9 cellular contexts compared by ENCODE assay signal in the genomic region with DNA sequence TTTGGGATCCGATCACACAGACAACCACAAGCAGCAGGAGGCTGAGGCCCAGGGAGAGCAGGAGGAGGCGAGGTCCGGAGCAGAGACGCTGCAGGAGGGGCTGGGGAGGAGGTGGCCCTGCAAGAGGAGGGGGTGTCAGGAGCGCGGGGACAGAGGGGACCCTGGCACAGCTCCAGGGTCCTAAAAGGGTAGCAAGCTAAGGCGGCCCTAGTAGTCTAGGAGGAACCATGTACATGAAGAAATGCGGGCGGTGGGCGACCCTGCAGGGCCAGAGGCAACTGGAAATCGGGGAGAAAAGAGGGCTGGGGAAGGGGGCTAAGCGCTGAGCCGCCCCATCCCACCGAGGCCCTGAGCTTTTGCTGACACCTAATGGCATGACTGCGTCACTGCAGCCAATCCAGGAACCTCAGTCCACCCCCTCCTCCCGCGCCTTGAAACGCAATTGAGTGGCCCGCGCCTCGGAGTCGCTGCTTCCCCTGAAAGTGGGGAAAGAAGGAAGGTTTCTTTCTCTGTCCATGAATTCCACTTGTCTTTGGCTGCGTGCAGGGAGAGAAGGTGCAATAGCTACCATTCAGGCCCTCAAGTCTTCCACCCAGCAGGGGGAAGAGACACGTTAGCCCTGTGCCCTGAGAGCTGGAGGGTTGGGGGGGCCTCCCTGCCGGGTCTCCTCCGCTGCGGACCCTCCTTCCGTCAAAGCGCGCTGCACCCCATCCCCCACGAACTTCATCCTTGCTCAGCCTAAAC. TPM values are rescaled to one million over a fixed set of nuclear protein-coding genes. Genes with fewer than 3 reads are reported as not detected.
A peak's percentile ranks its signal among the peaks of the same experiment; 100 is the strongest.
DNase-seq lines count a peak whose midpoint lies in the region; ATAC-seq and TF ChIP-seq lines count a peak whose summit lies in the region.
"Had no signal": no experiment of that assay in that cellular context is flagged by ENCODE, and none has a peak within 500 bp of the region (broad histone marks: within the 10 kb centered on the region; RNA-seq: fewer than 3 reads in every experiment).

No MANE protein-coding gene starts in this region.

- H4K20me1 ChIP-seq in SU-DHL-6 (ENCODE audit: low read depth, low read length) = no peaks in the 10 kb centered on the region

- no peak overlapping the region for H3K4me2 ChIP-seq in SU-DHL-6 (ENCODE audit: low read depth, low read length, poor library complexity, severe bottlenecking)

- peaks cover 11% of the 10 kb centered on the region for H3K4me1 Mint-ChIP-seq in activated naive CD8-positive, alpha-beta T cell treated with anti-CD3 and anti-CD28 coated beads, Interleukin-2, amount 50 U/mL, for 24 hours

- H3K27ac ChIP-seq in SU-DHL-6 (ENCODE audit: low read depth, low read length) (no peak overlapping the region), heart left ventricle (peak overlapping the region in 1 of 12 donors; percentile 24), tibial artery (no peak overlapping the region)
- H3K27ac ChIP-seq: epithelial cell of prostate had no signal

- no peaks in the 10 kb centered on the region for H3F3A ChIP-seq in SU-DHL-6 (ENCODE audit: insufficient read depth)

- 2 to 3% (median 3%) methylated on average over 22 to 31 of the region's 31 CpGs for WGBS in heart left ventricle, 4 donors

- H3K4me3 ChIP-seq in SU-DHL-6 (ENCODE audit: insufficient read depth, low read length, poor library complexity, severe bottlenecking) (no peak overlapping the region), heart left ventricle (peak overlapping the region in 11 of 12 donors; percentile 15 to 56 (median 46)), tibial artery (peak overlapping the region in 1 of 2 donors; percentile 15)

- H3K9me3 Mint-ChIP-seq in activated naive CD8-positive, alpha-beta T cell treated with anti-CD3 and anti-CD28 coated beads, Interleukin-2, amount 50 U/mL, for 24 hours = no peaks in the 10 kb centered on the region

- H3K9me2 ChIP-seq in SU-DHL-6 (replicated peaks; ENCODE audit: insufficient read depth, low read length) = no peaks in the 10 kb centered on the region

- intact Hi-C loops in heart left ventricle (cut with DNase I) (loop anchor here in 8 of 10 donors (1.0 to 5.0 kb wide), 6 partner anchors 41 to 130 kb away; no protein-coding TSS in a partner anchor), tibial artery (cut with DNase I; ENCODE audit: low total_unique reads) (no loop called here)

- H3K27me3 ChIP-seq in SU-DHL-6 (ENCODE audit: low read length) (no peaks in the 10 kb centered on the region), heart left ventricle (peaks cover 0 to 23% (median 17%) of the 10 kb centered on the region in 9 donors), tibial artery (peaks cover 0 to 64% of the 10 kb centered on the region in 2 donors)

- no peaks in the 10 kb centered on the region for H3K36me3 ChIP-seq in SU-DHL-6 (ENCODE audit: low read length)
- H3K36me3 ChIP-seq in heart left ventricle = no peaks in the 10 kb centered on the region
- H3K36me3 ChIP-seq in tibial artery = no peaks in the 10 kb centered on the region

- no peak overlapping the region for H3K9ac ChIP-seq in SU-DHL-6 (ENCODE audit: low read length)

- peak; percentile 64 for ATAC-seq in activated naive CD8-positive, alpha-beta T cell treated with anti-CD3 and anti-CD28 coated beads, Interleukin-2, amount 50 U/mL, for 24 hours
- ATAC-seq in heart left ventricle (peak; percentile 69 to 84 (median 74)), GM18907 (IDR thresholded peaks at IDR 0.05; ENCODE audit: unreplicated experiment) (no peak)

- peak overlapping the region; percentile 66 for H3K4me3 Mint-ChIP-seq in activated naive CD8-positive, alpha-beta T cell treated with anti-CD3 and anti-CD28 coated beads, Interleukin-2, amount 50 U/mL, for 24 hours

- peak overlapping the region; percentile 25 for H2AFZ ChIP-seq in SU-DHL-6 (ENCODE audit: low read depth, low read length, severe bottlenecking)

- peak; percentile 66 for DNase-seq in DMS53 treated with DMSO at 0.1 percent for 48 hours (lab: John Stamatoyannopoulos, UW; ENCODE audit: unreplicated experiment)
- DNase-seq in activated naive CD8-positive, alpha-beta T cell treated with anti-CD3 and anti-CD28 coated beads, Interleukin-2, amount 50 U/mL, for 24 hours = peak; percentile 66
- DNase-seq in heart left ventricle = peak in 4 of 5 donors; percentile 57 to 70 (median 66)
- DNase-seq in pons (ENCODE audit: low spot score) = peak; percentile 47
- DNase-seq in tibial artery = peak; percentile 45 to 74

- H3K27me3 Mint-ChIP-seq in activated naive CD8-positive, alpha-beta T cell treated with anti-CD3 and anti-CD28 coated beads, Interleukin-2, amount 50 U/mL, for 24 hours = peaks cover 12% of the 10 kb centered on the region

- TF ChIP-seq CTCF in LNCAP (IDR thresholded peaks at IDR 0.05) = peak; percentile 96
- peak; percentile 45 for TF ChIP-seq CTCF in SU-DHL-6 (IDR thresholded peaks at IDR 0.05; ENCODE audit: insufficient read depth, low read length, poor library complexity, severe bottlenecking)
- peak; percentile 76 to 92 (median 84) for TF ChIP-seq CTCF in heart left ventricle (IDR thresholded peaks at IDR 0.05)
- TF ChIP-seq CTCF in tibial artery (IDR thresholded peaks at IDR 0.05) = peak; percentile 56 to 86

- peak overlapping the region; percentile 11 for H3K27ac Mint-ChIP-seq in activated naive CD8-positive, alpha-beta T cell treated with anti-CD3 and anti-CD28 coated beads, Interleukin-2, amount 50 U/mL, for 24 hours

- no peak for TF ChIP-seq POLR2A in heart left ventricle (IDR thresholded peaks at IDR 0.05)

- no peaks in the 10 kb centered on the region for H3K79me2 ChIP-seq in SU-DHL-6 (ENCODE audit: insufficient read depth, low read length)

- H3K4me1 ChIP-seq in heart left ventricle (peaks cover 0 to 30% (median 12%) of the 10 kb centered on the region in 12 donors), tibial artery (peaks cover 0 to 15% (median 12%) of the 10 kb centered on the region in 4 donors)

- H3K9me3 ChIP-seq in SU-DHL-6 (ENCODE audit: insufficient read depth, low read length) = peaks cover 5% of the 10 kb centered on the region; the same call in 1 of the 2 replicates
- no peaks in the 10 kb centered on the region for H3K9me3 ChIP-seq in heart left ventricle
- H3K9me3 ChIP-seq in tibial artery = no peaks in the 10 kb centered on the region

- no peaks in the 10 kb centered on the region for H3K36me3 Mint-ChIP-seq in activated naive CD8-positive, alpha-beta T cell treated with anti-CD3 and anti-CD28 coated beads, Interleukin-2, amount 50 U/mL, for 24 hours (ENCODE audit: low read depth)

RNA-seq across cellular contexts. Expression of a gene that starts 1.8 kb away (rescaled TPM):
- 1 to 10 TPM in 3 of 9 donors, under 1 TPM in 3, not detected in 3; 0.23 to 3.5 (median 0.72) TPM for total RNA-seq in heart left ventricle
- under 1 TPM; 0.19 to 0.64 TPM for polyA plus RNA-seq in heart left ventricle

RNA-seq across cellular contexts. Expression of a gene that starts 42.3 kb away (rescaled TPM):
- 10 to 100 TPM; 12.0 to 24.3 (median 16.6) TPM for total RNA-seq in heart left ventricle
- polyA plus RNA-seq in heart left ventricle = 10 to 100 TPM in 1 of 2 donors, 1 to 10 TPM in 1; 5.3 to 15.5 TPM

RNA-seq across cellular contexts. Expression of a gene that starts 42.4 kb away (rescaled TPM):
- total RNA-seq in heart left ventricle = 1,000 to 10,000 TPM in 7 of 9 donors, 100 to 1,000 TPM in 2; 874 to 2,110 (median 1,385) TPM
- 1,000 to 10,000 TPM in 1 of 2 donors, 100 to 1,000 TPM in 1; 601 to 2,758 TPM for polyA plus RNA-seq in heart left ventricle

RNA-seq across cellular contexts. Expression of a gene that starts 56.9 kb away (rescaled TPM):
- 10 to 100 TPM; 14.0 to 28.6 (median 17.8) TPM for total RNA-seq in heart left ventricle
- 10 to 100 TPM; 13.0 to 15.6 TPM for polyA plus RNA-seq in heart left ventricle

Comparison
In these comparisons a context has a peak if more than half of its experiments do, and no peak if none do; other contexts are left out.
1. CTCF ChIP-seq: peak in every context shown above with its lines; median percentile 96 in LNCAP; 84 in heart left ventricle; 71 in tibial artery; 45 in SU-DHL-6.